In genomic region chr2:228658998-228659397, GRCh38 we compare ENCODE assay signal across 21 cellular contexts.
DNase-seq lines count a peak whose midpoint lies in the region; ATAC-seq, FAIRE-seq and TF ChIP-seq lines count a peak whose summit lies in the region.
"Had no signal": no experiment of that assay in that cellular context is flagged by ENCODE, and none has a peak within 500 bp of the region (broad histone marks: within the 10 kb centered on the region; RNA-seq: fewer than 3 reads in every experiment).

No MANE protein-coding gene starts in this region.

- H3K36me3 ChIP-seq in breast epithelium: no peaks in the 10 kb centered on the region
- H3K36me3 ChIP-seq in adrenal gland (replicated peaks in 1 of 2): no peaks in the 10 kb centered on the region
- no peaks in the 10 kb centered on the region for H3K36me3 ChIP-seq in effector memory CD4-positive, alpha-beta T cell (ENCODE audit: control insufficient read depth, insufficient read depth, low read length)

- H3K4me1 ChIP-seq in breast epithelium (no peaks in the 10 kb centered on the region), adrenal gland (replicated peaks in 1 of 2) (peaks cover 7 to 12% of the 10 kb centered on the region in 2 donors)
- no peaks in the 10 kb centered on the region for H3K4me1 ChIP-seq in effector memory CD4-positive, alpha-beta T cell (ENCODE audit: control insufficient read depth, insufficient read depth, low read length, poor library complexity, severe bottlenecking)
- H3K4me1 ChIP-seq: parathyroid adenoma had no signal

- FAIRE-seq in urothelium cell line (lab: Jason Lieb, UNC): no peak
- FAIRE-seq: GM18507 had no signal

- BruUV-seq in MCF 10A (replicated peaks; lab: Mats Ljungman, UMichigan): no TSS peak

- peak; percentile 81 for DNase-seq in MCF 10A (ENCODE audit: unreplicated experiment)
- DNase-seq in breast epithelium (ENCODE audit: low spot score in 2 of 2): no peak
- peak; percentile 43 to 74 (median 67) for DNase-seq in adrenal gland
- peak; percentile 96 for DNase-seq in fibroblast of the aortic adventitia (ENCODE audit: low read depth)
- peak; percentile 27 for DNase-seq in urothelium cell line (ENCODE audit: low spot score)
- no peak for DNase-seq in NAMALWA (ENCODE audit: low spot score)
- no peak for DNase-seq in effector memory CD4-positive, alpha-beta T cell
- DNase-seq: 8988T; activated CD4-positive, CD25-positive, alpha-beta regulatory T cell treated with anti-CD3 and anti-CD28 coated beads, Interleukin-2, amount 50 U/mL, for 72 hours; Caco-2; left colon; MM.1S; NCI-H2081; NCI-H748 treated with DMSO at 0.1 percent for 48 hours; stimulated activated CD4-positive, alpha-beta T cell treated with anti-CD3 and anti-CD28 coated beads, Interleukin-15, amount 100 ng/mL, for 24 hours; T-helper 17 cell had no signal

- no peaks in the 10 kb centered on the region for H3K4me1 Mint-ChIP-seq in MCF 10A (ENCODE audit: insufficient read depth, unreplicated experiment)
- H3K4me1 Mint-ChIP-seq: T-helper 17 cell had no signal

- H3K27me3 ChIP-seq in breast epithelium: no peaks in the 10 kb centered on the region
- no peaks in the 10 kb centered on the region for H3K27me3 ChIP-seq in adrenal gland
- H3K27me3 ChIP-seq in effector memory CD4-positive, alpha-beta T cell (replicated peaks; ENCODE audit: control insufficient read depth, insufficient read depth, low read length, poor library complexity, severe bottlenecking): no peaks in the 10 kb centered on the region
- H3K27me3 ChIP-seq: hepatocyte had no signal

- POLR2A ChIA-PET in MCF 10A (lab: Yijun Ruan, JAX): interaction anchor here (1.1 kb wide), 1 partner anchor 610 kb away, joined by 6 read pairs; no protein-coding TSS in a partner anchor

- CTCF ChIA-PET in MCF 10A (lab: Yijun Ruan, JAX): interaction anchor here (0.6 to 4.6 kb wide), 15 partner anchors 12 to 1218 kb away, joined by 3 to 43 read pairs (median 3); no protein-coding TSS in a partner anchor

- peaks cover 72% of the 10 kb centered on the region for H3K27me3 Mint-ChIP-seq in MCF 10A (ENCODE audit: insufficient read depth, unreplicated experiment)
- H3K27me3 Mint-ChIP-seq: T-helper 17 cell had no signal

- WGBS in adrenal gland, 4 donors: 36 to 46% (median 44%) methylated on average over 5 of the region's 5 CpGs

- H3K27ac ChIP-seq in breast epithelium: no peak overlapping the region
- H3K27ac ChIP-seq in adrenal gland: peak overlapping the region in 2 of 5 donors; percentile 4 to 57
- H3K27ac ChIP-seq in effector memory CD4-positive, alpha-beta T cell (ENCODE audit: insufficient read depth, low read length, poor library complexity, severe bottlenecking): no peak overlapping the region
- H3K27ac ChIP-seq: hepatocyte, parathyroid adenoma, RWPE1 had no signal

- H3K4me3 Mint-ChIP-seq in MCF 10A (ENCODE audit: unreplicated experiment): no peak overlapping the region
- H3K4me3 Mint-ChIP-seq: T-helper 17 cell had no signal

- ATAC-seq in GM18907 (IDR thresholded peaks at IDR 0.05; ENCODE audit: unreplicated experiment): no peak
- ATAC-seq: left colon, T-helper 17 cell had no signal

- no peaks in the 10 kb centered on the region for H3K36me3 Mint-ChIP-seq in MCF 10A (ENCODE audit: insufficient read depth, unreplicated experiment)

- H3K9me3 Mint-ChIP-seq in MCF 10A (ENCODE audit: unreplicated experiment): no peaks in the 10 kb centered on the region

- H3K4me3 ChIP-seq in breast epithelium: no peak overlapping the region
- no peak overlapping the region for H3K4me3 ChIP-seq in adrenal gland
- no peak overlapping the region for H3K4me3 ChIP-seq in fibroblast of the aortic adventitia (ENCODE audit: low read depth, low read length)
- H3K4me3 ChIP-seq in effector memory CD4-positive, alpha-beta T cell (ENCODE audit: insufficient read depth, low read depth, low read length, poor library complexity, severe bottlenecking): no peak overlapping the region
- H3K4me3 ChIP-seq: hepatocyte had no signal

- no peak overlapping the region for H3K27ac Mint-ChIP-seq in MCF 10A (ENCODE audit: low read depth, unreplicated experiment)
- H3K27ac Mint-ChIP-seq: T-helper 17 cell had no signal

- TF ChIP-seq CTCF in MCF 10A (IDR thresholded peaks at IDR 0.05; ENCODE audit: unreplicated experiment) (no peak), breast epithelium (IDR thresholded peaks at IDR 0.05) (no peak), adrenal gland (IDR thresholded peaks at IDR 0.05) (no peak), fibroblast of the aortic adventitia (IDR thresholded peaks at IDR 0.05; ENCODE audit: insufficient read depth, low read length) (no peak)

- intact Hi-C loops in MCF 10A (cut with micrococcal nuclease): loop anchor here (1.0 to 10.0 kb wide), 6 partner anchors 258 to 1252 kb away; partner anchors contain the start of gene AGFG1
- intact Hi-C loops in breast epithelium (cut with DNase I; ENCODE audit: low total_unique reads): no loop called here
- intact Hi-C loops in adrenal gland (cut with DNase I): loop anchor here in 1 of 2 donors (10.0 kb wide), 2 partner anchors 344 to 614 kb away; no protein-coding TSS in a partner anchor

- no peak for TF ChIP-seq POLR2A in breast epithelium (IDR thresholded peaks at IDR 0.05)
- no peak for TF ChIP-seq POLR2A in adrenal gland (IDR thresholded peaks at IDR 0.05)

- no peaks in the 10 kb centered on the region for H3K9me3 ChIP-seq in breast epithelium
- H3K9me3 ChIP-seq in adrenal gland (replicated peaks in 1 of 3): peaks cover 0 to 4% (median 0%) of the 10 kb centered on the region in 3 donors
- no peaks in the 10 kb centered on the region for H3K9me3 ChIP-seq in effector memory CD4-positive, alpha-beta T cell (ENCODE audit: control insufficient read depth, low read length)
- H3K9me3 ChIP-seq: Caco-2 had no signal

Comparison
In these comparisons a context has a peak if more than half of its experiments do, and no peak if none do; other contexts are left out.
1. DNase-seq: peak in MCF 10A (single experiment), adrenal gland (7 of 7), fibroblast of the aortic adventitia (single experiment) and urothelium cell line (single experiment); none in breast epithelium (0 of 2), NAMALWA (single experiment) and effector memory CD4-positive, alpha-beta T cell (0 of 3).